Comparison of ENCODE assay signal across 9 cellular contexts in the genomic region with DNA sequence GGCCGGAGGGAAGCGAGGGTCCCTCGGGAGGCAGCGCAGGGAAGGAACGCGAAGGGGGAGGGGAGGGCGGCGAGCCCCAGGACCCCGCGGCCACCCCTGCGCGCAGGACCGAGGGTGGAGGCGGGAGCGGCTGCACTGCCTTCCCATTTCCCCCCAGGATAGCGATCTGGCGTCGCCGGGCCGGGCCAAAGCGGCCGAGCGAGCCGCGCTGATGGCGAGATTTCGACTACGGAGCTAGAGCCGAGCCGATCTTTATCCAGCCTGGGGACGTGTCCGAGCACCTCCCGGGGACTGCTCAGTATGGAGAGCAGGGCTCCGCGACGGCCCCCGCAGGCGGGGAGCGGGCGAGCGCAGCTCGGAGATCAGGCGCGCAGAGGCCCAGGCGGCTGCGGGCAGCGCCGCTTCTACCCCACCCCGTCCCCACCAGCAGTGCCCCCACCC. TPM values are rescaled to one million over a fixed set of nuclear protein-coding genes. Genes with fewer than 3 reads are reported as not detected.
A peak's percentile ranks its signal among the peaks of the same experiment; 100 is the strongest.
DNase-seq lines count a peak whose midpoint lies in the region; ATAC-seq, FAIRE-seq and TF ChIP-seq lines count a peak whose summit lies in the region.
"Had no signal": no experiment of that assay in that cellular context is flagged by ENCODE, and none has a peak within 500 bp of the region (broad histone marks: within the 10 kb centered on the region; RNA-seq: fewer than 3 reads in every experiment).

No MANE protein-coding gene starts in this region.

- intact Hi-C loops in lower lobe of right lung (cut with DNase I) = no loop called here

- TF ChIP-seq CTCF in lower lobe of right lung (IDR thresholded peaks at IDR 0.05) (no peak), thoracic aorta (IDR thresholded peaks at IDR 0.05) (no peak), D721Med (IDR thresholded peaks at IDR 0.05; ENCODE audit: insufficient read depth, missing control alignments) (no peak)

- peaks cover 72% of the 10 kb centered on the region for H3K27me3 ChIP-seq in NT2/D1 (ENCODE audit: insufficient read depth, insufficient read length)
- H3K27me3 ChIP-seq in ectodermal cell (ENCODE audit: control insufficient read depth, insufficient read depth, low read length, poor library complexity, severe bottlenecking) = peaks cover 88% of the 10 kb centered on the region
- H3K27me3 ChIP-seq in lower lobe of right lung (ENCODE audit: low read depth) = peaks cover 67% of the 10 kb centered on the region
- peaks cover 6% of the 10 kb centered on the region for H3K27me3 ChIP-seq in thoracic aorta (replicated peaks; ENCODE audit: insufficient read depth)

- DNase-seq in NT2/D1 (ENCODE audit: low read depth, low spot score) (no peak), lower lobe of right lung (no peak), thoracic aorta (ENCODE audit: low spot score) (no peak), D721Med (ENCODE audit: insufficient read length, low spot score) (no peak)

- 0 to 1% methylated on average over 49 of the region's 49 CpGs for WGBS in ectodermal cell, 2 experiments

- peak overlapping the region; percentile 49 for H3K4me3 ChIP-seq in NT2/D1 (ENCODE audit: insufficient read length, low read depth)
- peak overlapping the region; percentile 42 for H3K4me3 ChIP-seq in ectodermal cell (ENCODE audit: insufficient read depth, low read depth, low read length)
- H3K4me3 ChIP-seq in lower lobe of right lung = peak overlapping the region; percentile 53
- peak overlapping the region; percentile 71 for H3K4me3 ChIP-seq in thoracic aorta

- H3K27ac ChIP-seq in ectodermal cell (ENCODE audit: insufficient read depth, low read depth, low read length, poor library complexity, severe bottlenecking) = no peak overlapping the region
- H3K27ac ChIP-seq in lower lobe of right lung = no peak overlapping the region
- no peak overlapping the region for H3K27ac ChIP-seq in thoracic aorta

- peak overlapping the region; percentile 77 for H3K9ac ChIP-seq in NT2/D1 (ENCODE audit: insufficient read length, low read depth)

- no peaks in the 10 kb centered on the region for H3K36me3 ChIP-seq in NT2/D1 (ENCODE audit: insufficient read depth, insufficient read length, low read length)
- no peaks in the 10 kb centered on the region for H3K36me3 ChIP-seq in ectodermal cell (ENCODE audit: control insufficient read depth, insufficient read depth, low read length)
- no peaks in the 10 kb centered on the region for H3K36me3 ChIP-seq in lower lobe of right lung
- H3K36me3 ChIP-seq in thoracic aorta = no peaks in the 10 kb centered on the region

- no peak for FAIRE-seq in D721Med (lab: Jason Lieb, UNC)

- H3K4me1 ChIP-seq in NT2/D1 (ENCODE audit: insufficient read depth, insufficient read length) = peaks cover 3% of the 10 kb centered on the region
- peaks cover 8% of the 10 kb centered on the region for H3K4me1 ChIP-seq in ectodermal cell (ENCODE audit: control insufficient read depth, insufficient read depth, low read length)
- H3K4me1 ChIP-seq in lower lobe of right lung = peaks cover 15% of the 10 kb centered on the region
- H3K4me1 ChIP-seq in thoracic aorta (ENCODE audit: control insufficient read depth in 1 of 2, low read depth in 2 of 2) = peaks cover 8 to 17% of the 10 kb centered on the region in 2 donors

- H3K9me3 ChIP-seq in NT2/D1 (ENCODE audit: insufficient read depth, low read length) (no peaks in the 10 kb centered on the region), ectodermal cell (ENCODE audit: control insufficient read depth, low read length) (no peaks in the 10 kb centered on the region), lower lobe of right lung (no peaks in the 10 kb centered on the region), thoracic aorta (no peaks in the 10 kb centered on the region)

- ATAC-seq in lower lobe of right lung = no peak
- ATAC-seq in thoracic aorta (ENCODE audit: insufficient number of reproducible peaks, low FRiP score, low read depth) = no peak
- no peak for ATAC-seq in GM18520 (IDR thresholded peaks at IDR 0.05; ENCODE audit: unreplicated experiment)
- ATAC-seq in HG03175 (IDR thresholded peaks at IDR 0.05; ENCODE audit: unreplicated experiment) = no peak

RNA-seq across cellular contexts. Expression of a gene that starts 0.6 kb away (rescaled TPM):
- 1.4 TPM for polyA plus RNA-seq in ectodermal cell (2013, experiment 1 of 4)
- 1.4 TPM for polyA plus RNA-seq in ectodermal cell (2013, experiment 2 of 4)
- polyA plus RNA-seq in ectodermal cell (2013, experiment 3 of 4) = 0.85 TPM
- 1.1 TPM for polyA plus RNA-seq in ectodermal cell (2013, experiment 4 of 4)
- 123 TPM for total RNA-seq in lower lobe of right lung
- total RNA-seq in thoracic aorta = 1 to 10 TPM; 4.3 to 5.2 TPM
- total RNA-seq: activated CD8-positive, alpha-beta T cell treated with anti-CD3 and anti-CD28 coated beads for 36 hours; myocyte had no signal

Comparison
In these comparisons a context has a peak if more than half of its experiments do, and no peak if none do; other contexts are left out.
1. RNA of a gene that starts 0.6 kb away (total RNA-seq): 123 TPM in lower lobe of right lung (single experiment); 4.3 to 5.2 TPM in thoracic aorta; every median in the first group is over 10 times any median in the second.
2. Peak in every context shown above with its lines, with median percentiles within 50 percentile points of each other: H3K4me3 ChIP-seq.